ENCODE assay signal across 8 cellular contexts in genomic region chr17:27354491-27355081, GRCh38.
DNase-seq lines count a peak whose midpoint lies in the region; ATAC-seq and TF ChIP-seq lines count a peak whose summit lies in the region.

No MANE protein-coding gene starts in this region.

- no peak for DNase-seq in activated CD4-positive, alpha-beta T cell treated with anti-CD3 and anti-CD28 coated beads, Interleukin-2, amount 10 ng/mL, durations not matched to agents 7 days and 5 days
- no peak for DNase-seq in activated CD4-positive, alpha-beta T cell treated with anti-CD3 and anti-CD28 coated beads, Interleukin-2, amount 50 U/mL, for 1 hour
- DNase-seq in RKO (ENCODE audit: low spot score) (peak; percentile 52), esophagus muscularis mucosa (ENCODE audit: extremely low spot score) (no peak), HK-2 (ENCODE audit: unreplicated experiment) (no peak)
- no peak for DNase-seq in stimulated activated effector memory CD8-positive, alpha-beta T cell treated with anti-CD3 and anti-CD28 coated beads, Interleukin-12 subunit alpha, Interleukin-12 subunit beta, amount 100 ng/mL, for 72 hours (ENCODE audit: low spot score in 2 of 2)
- no peak for DNase-seq in activated CD4-positive, CD25-positive, alpha-beta regulatory T cell treated with anti-CD3 and anti-CD28 coated beads, Interleukin-2, amount 50 U/mL, for 72 hours

- POLR2A ChIA-PET in activated CD4-positive, alpha-beta T cell treated with anti-CD3 and anti-CD28 coated beads, Interleukin-2, amount 10 ng/mL, durations not matched to agents 7 days and 5 days (lab: Charles Lee): no interaction called here

- CTCF ChIA-PET in activated CD4-positive, alpha-beta T cell treated with anti-CD3 and anti-CD28 coated beads, Interleukin-2, amount 10 ng/mL, durations not matched to agents 7 days and 5 days (lab: Charles Lee): interaction anchor here (0.6 to 1.7 kb wide), 20 partner anchors 8 to 296 kb away, joined by 3 to 7 read pairs (median 3); no protein-coding TSS in a partner anchor

- peaks cover 21% of the 10 kb centered on the region for H3K4me1 Mint-ChIP-seq in activated CD4-positive, alpha-beta T cell treated with anti-CD3 and anti-CD28 coated beads, Interleukin-2, amount 10 ng/mL, durations not matched to agents 7 days and 5 days
- H3K4me1 Mint-ChIP-seq in stimulated activated effector memory CD8-positive, alpha-beta T cell treated with anti-CD3 and anti-CD28 coated beads, Interleukin-12 subunit alpha, Interleukin-12 subunit beta, amount 100 ng/mL, for 72 hours: peaks cover 34% of the 10 kb centered on the region

- no peak for ATAC-seq in stimulated activated effector memory CD8-positive, alpha-beta T cell treated with anti-CD3 and anti-CD28 coated beads, Interleukin-12 subunit alpha, Interleukin-12 subunit beta, amount 100 ng/mL, for 72 hours
- ATAC-seq in HG02938 (IDR thresholded peaks at IDR 0.05; ENCODE audit: unreplicated experiment): no peak

- no peaks in the 10 kb centered on the region for H3K27me3 Mint-ChIP-seq in activated CD4-positive, alpha-beta T cell treated with anti-CD3 and anti-CD28 coated beads, Interleukin-2, amount 10 ng/mL, durations not matched to agents 7 days and 5 days

- H3K27me3 ChIP-seq in esophagus muscularis mucosa: no peaks in the 10 kb centered on the region

- TF ChIP-seq CTCF in esophagus muscularis mucosa (IDR thresholded peaks at IDR 0.05): no peak

- no peaks in the 10 kb centered on the region for H3K36me3 ChIP-seq in esophagus muscularis mucosa

- peak overlapping the region; percentile 41 for H3K27ac Mint-ChIP-seq in activated CD4-positive, alpha-beta T cell treated with anti-CD3 and anti-CD28 coated beads, Interleukin-2, amount 10 ng/mL, durations not matched to agents 7 days and 5 days
- no peak overlapping the region for H3K27ac Mint-ChIP-seq in stimulated activated effector memory CD8-positive, alpha-beta T cell treated with anti-CD3 and anti-CD28 coated beads, Interleukin-12 subunit alpha, Interleukin-12 subunit beta, amount 100 ng/mL, for 72 hours

- intact Hi-C loops in esophagus muscularis mucosa (cut with DNase I): loop anchor here (2.0 to 5.0 kb wide), 4 partner anchors 62 to 248 kb away; partner anchors contain the start of genes KSR1 and WSB1

- H3K9me3 ChIP-seq in esophagus muscularis mucosa: no peaks in the 10 kb centered on the region

- no peak for TF ChIP-seq EP300 in esophagus muscularis mucosa (IDR thresholded peaks at IDR 0.05)

- TF ChIP-seq POLR2A in esophagus muscularis mucosa (IDR thresholded peaks at IDR 0.05; ENCODE audit: low read depth): no peak

- H3K4me3 ChIP-seq in esophagus muscularis mucosa: peak overlapping the region; percentile 66 to 77 (median 71)

- H3K4me3 Mint-ChIP-seq in activated CD4-positive, alpha-beta T cell treated with anti-CD3 and anti-CD28 coated beads, Interleukin-2, amount 10 ng/mL, durations not matched to agents 7 days and 5 days: peak overlapping the region; percentile 77
- H3K4me3 Mint-ChIP-seq in stimulated activated effector memory CD8-positive, alpha-beta T cell treated with anti-CD3 and anti-CD28 coated beads, Interleukin-12 subunit alpha, Interleukin-12 subunit beta, amount 100 ng/mL, for 72 hours: peak overlapping the region; percentile 84

- 76% methylated on average over 8 of the region's 8 CpGs for WGBS in esophagus muscularis mucosa

- H3K4me1 ChIP-seq in esophagus muscularis mucosa: peaks cover 18 to 22% (median 20%) of the 10 kb centered on the region in 4 donors

- H3K27ac ChIP-seq in esophagus muscularis mucosa (replicated peaks in 1 of 4): peak overlapping the region; percentile 90 to 97 (median 94)

- H3K36me3 Mint-ChIP-seq in activated CD4-positive, alpha-beta T cell treated with anti-CD3 and anti-CD28 coated beads, Interleukin-2, amount 10 ng/mL, durations not matched to agents 7 days and 5 days (ENCODE audit: low read depth): no peaks in the 10 kb centered on the region
- H3K36me3 Mint-ChIP-seq in stimulated activated effector memory CD8-positive, alpha-beta T cell treated with anti-CD3 and anti-CD28 coated beads, Interleukin-12 subunit alpha, Interleukin-12 subunit beta, amount 100 ng/mL, for 72 hours: peaks cover 10% of the 10 kb centered on the region

- H3K9me3 Mint-ChIP-seq in activated CD4-positive, alpha-beta T cell treated with anti-CD3 and anti-CD28 coated beads, Interleukin-2, amount 10 ng/mL, durations not matched to agents 7 days and 5 days: no peaks in the 10 kb centered on the region
- H3K9me3 Mint-ChIP-seq in stimulated activated effector memory CD8-positive, alpha-beta T cell treated with anti-CD3 and anti-CD28 coated beads, Interleukin-12 subunit alpha, Interleukin-12 subunit beta, amount 100 ng/mL, for 72 hours: no peaks in the 10 kb centered on the region
